ENCODE assay signal across 25 cellular contexts in genomic region chr15:65156692-65157091, GRCh38. TPM values are rescaled to one million over a fixed set of nuclear protein-coding genes. Genes with fewer than 3 reads are reported as not detected.
"Had no signal": no experiment of that assay in that cellular context is flagged by ENCODE, and none has a peak within 500 bp of the region (broad histone marks: within the 10 kb centered on the region; RNA-seq: fewer than 3 reads in every experiment).

No MANE protein-coding gene starts in this region.

- H3K27ac ChIP-seq: brain microvascular endothelial cell, cardiac muscle cell, SJSA1 had no signal

- H3K9me3 ChIP-seq: SJSA1 had no signal

- H3K4me3 Mint-ChIP-seq: activated B cell treated with CpG ODN at 0.5 μM for 24 hours; activated CD4-positive, alpha-beta T cell treated with anti-CD3 and anti-CD28 coated beads, Interleukin-2, amount 10 ng/mL, durations not matched to agents 24 days and 14 days; activated naive CD8-positive, alpha-beta T cell treated with anti-CD3 and anti-CD28 coated beads for 36 hours; activated T-cell treated with anti-CD3 and anti-CD28 coated beads, Interleukin-2, amount 50 U/mL, for 4 hours had no signal

- H3K4me1 ChIP-seq: SJSA1 had no signal

- H3K27me3 Mint-ChIP-seq: activated B cell treated with CpG ODN at 0.5 μM for 24 hours; activated CD4-positive, alpha-beta T cell treated with anti-CD3 and anti-CD28 coated beads, Interleukin-2, amount 10 ng/mL, durations not matched to agents 24 days and 14 days; activated naive CD8-positive, alpha-beta T cell treated with anti-CD3 and anti-CD28 coated beads for 36 hours had no signal

- H3K27ac Mint-ChIP-seq: activated B cell treated with CpG ODN at 0.5 μM for 24 hours; activated CD4-positive, alpha-beta T cell treated with anti-CD3 and anti-CD28 coated beads, Interleukin-2, amount 10 ng/mL, durations not matched to agents 24 days and 14 days; activated naive CD8-positive, alpha-beta T cell treated with anti-CD3 and anti-CD28 coated beads for 36 hours had no signal

- H3K4me1 Mint-ChIP-seq: activated B cell treated with CpG ODN at 0.5 μM for 24 hours; activated CD4-positive, alpha-beta T cell treated with anti-CD3 and anti-CD28 coated beads, Interleukin-2, amount 10 ng/mL, durations not matched to agents 24 days and 14 days; activated naive CD8-positive, alpha-beta T cell treated with anti-CD3 and anti-CD28 coated beads for 36 hours had no signal

- H3K9me3 Mint-ChIP-seq: activated B cell treated with CpG ODN at 0.5 μM for 24 hours; activated CD4-positive, alpha-beta T cell treated with anti-CD3 and anti-CD28 coated beads, Interleukin-2, amount 10 ng/mL, durations not matched to agents 24 days and 14 days; activated naive CD8-positive, alpha-beta T cell treated with anti-CD3 and anti-CD28 coated beads for 36 hours; activated T-cell treated with anti-CD3 and anti-CD28 coated beads, Interleukin-2, amount 50 U/mL, for 4 hours had no signal

- ATAC-seq: activated T-cell treated with anti-CD3 and anti-CD28 coated beads, Interleukin-2, amount 50 U/mL, for 4 hours; PC-3; SK-N-SH treated with all-trans-retinoic acid at 6 μM for 48 hours had no signal

- DNase-seq: activated B cell treated with CpG ODN at 0.5 μM for 24 hours; activated CD4-positive, alpha-beta T cell treated with anti-CD3 and anti-CD28 coated beads for 1 hour; activated CD4-positive, alpha-beta T cell treated with anti-CD3 and anti-CD28 coated beads, Interleukin-2, amount 10 ng/mL, durations not matched to agents 24 days and 14 days; activated CD4-positive, alpha-beta T cell treated with anti-CD3 and anti-CD28 coated beads, Interleukin-2, amount 50 U/mL, for 48 hours; activated CD8-positive, alpha-beta memory T cell treated with anti-CD3 and anti-CD28 coated beads for 24 hours; activated effector memory CD4-positive, alpha-beta T cell treated with anti-CD3 and anti-CD28 coated beads, Interleukin-2, amount 50 U/mL, for 16 hours; activated naive CD4-positive, alpha-beta T cell treated with Interleukin-2 at 50 U/mL for 16 hours; activated naive CD8-positive, alpha-beta T cell treated with anti-CD3 and anti-CD28 coated beads for 36 hours; activated T-cell treated with anti-CD3 and anti-CD28 coated beads, Interleukin-2, amount 50 U/mL, for 4 hours; brain microvascular endothelial cell; KG1; NCI-H1092; NCI-H1436; NCI-H1694 treated with DMSO at 0.1 percent for 48 hours; NCI-H2029 treated with DMSO at 0.1 percent for 48 hours; NCI-H446; NCI-H774; PC-3; SHP77; SW 1271 had no signal

- H3K27me3 ChIP-seq: brain microvascular endothelial cell, cardiac muscle cell, SJSA1 had no signal

- FAIRE-seq: RCC 7860 had no signal

- H3K4me3 ChIP-seq: cardiac muscle cell, SJSA1 had no signal

RNA-seq across cellular contexts. Expression of gene CILP, which starts 54.6 kb away (rescaled TPM):
- total RNA-seq: activated naive CD8-positive, alpha-beta T cell treated with anti-CD3 and anti-CD28 coated beads for 36 hours; PC-3; SJSA1; T-helper 1 cell treated with Interleukin-12 subunit alpha and Interleukin-12 subunit beta and Interleukin-4 antibody, amounts not matched to agents 30 ng/mL and 1 ng/mL, for 36 hours had no signal
